Comparison of ENCODE assay signal across 1 cellular context in genomic region chr15:91940466-91941381, GRCh38.
TF ChIP-seq lines count a peak whose summit lies in the region.

No MANE protein-coding gene starts in this region.

TF ChIP-seq in GM23338, 12 proteins besides CTCF, POLR2A, EP300 and RAD21 (continued from another document):
- TF ChIP-seq REST (IDR thresholded peaks at IDR 0.05; ENCODE audit: unreplicated experiment) (no peak), STAT1 (IDR thresholded peaks at IDR 0.05; ENCODE audit: unreplicated experiment) (no peak), ETS1 (IDR thresholded peaks at IDR 0.05) (no peak)
